26 cellular contexts compared by ENCODE assay signal in genomic region chr7:136976504-136977251, GRCh38.
DNase-seq lines count a peak whose midpoint lies in the region; ATAC-seq and TF ChIP-seq lines count a peak whose summit lies in the region.
"Had no signal": no experiment of that assay in that cellular context is flagged by ENCODE, and none has a peak within 500 bp of the region (broad histone marks: within the 10 kb centered on the region; RNA-seq: fewer than 3 reads in every experiment).

No MANE protein-coding gene starts in this region.

- no peak overlapping the region for H3K9ac ChIP-seq in adipocyte (ENCODE audit: low read length)

- no peak overlapping the region for H3K27ac ChIP-seq in right lobe of liver
- H3K27ac ChIP-seq: neutrophil, Peyer's patch, psoas muscle, SJCRH30, stomach, tibial nerve had no signal

- TF ChIP-seq POLR2A in right lobe of liver (IDR thresholded peaks at IDR 0.05) = no peak

- H3K4me1 ChIP-seq in adipocyte (ENCODE audit: control insufficient read depth, insufficient read depth, low read length) (no peaks in the 10 kb centered on the region), right lobe of liver (no peaks in the 10 kb centered on the region)
- H3K4me1 ChIP-seq: Peyer's patch, psoas muscle, SJCRH30, stomach, tibial nerve had no signal

- H3K27me3 ChIP-seq in adipocyte (replicated peaks; ENCODE audit: control insufficient read depth, insufficient read depth, low read length) (no peaks in the 10 kb centered on the region), right lobe of liver (no peaks in the 10 kb centered on the region)
- H3K27me3 ChIP-seq: neutrophil, Peyer's patch, SJCRH30, stomach, tibial nerve had no signal

- H3K9me3 ChIP-seq in adipocyte (ENCODE audit: control insufficient read depth, low read length) (no peaks in the 10 kb centered on the region), right lobe of liver (no peaks in the 10 kb centered on the region)
- H3K9me3 ChIP-seq: Peyer's patch, psoas muscle, SJCRH30, stomach had no signal

- TF ChIP-seq CTCF in foreskin fibroblast (IDR thresholded peaks at IDR 0.05; ENCODE audit: low read depth, low read length) (no peak), right lobe of liver (IDR thresholded peaks at IDR 0.05) (no peak)

- peak; percentile 33 for DNase-seq in NCI-H82 (lab: John Stamatoyannopoulos, UW)
- DNase-seq in NCI-H82 treated with DMSO at 0.1 percent for 48 hours (lab: John Stamatoyannopoulos, UW; ENCODE audit: unreplicated experiment) = no peak
- peak; percentile 64 for DNase-seq in adipocyte (ENCODE audit: low read depth)
- peak; percentile 45 to 56 for DNase-seq in foreskin fibroblast
- DNase-seq in NCI-H1436 (lab: John Stamatoyannopoulos, UW) = no peak
- no peak for DNase-seq in NCI-H146 treated with DMSO at 0.1 percent for 48 hours (lab: John Stamatoyannopoulos, UW; ENCODE audit: unreplicated experiment)
- DNase-seq in right lobe of liver = no peak
- DNase-seq in hippocampal formation (lab: John Stamatoyannopoulos, UW) = no peak
- DNase-seq: 8988T; activated CD4-positive, alpha-beta memory T cell treated with anti-CD3 and anti-CD28 coated beads for 36 hours; activated CD4-positive, CD25-positive, alpha-beta regulatory T cell; activated CD8-positive, alpha-beta memory T cell treated with anti-CD3 and anti-CD28 coated beads, Interleukin-2, amount 50 U/mL, for 48 hours; activated naive CD8-positive, alpha-beta T cell treated with anti-CD3 and anti-CD28 coated beads, Interleukin-2, amount 10 ng/mL, durations not matched to agents 7 days and 5 days; AML-193; left cardiac atrium; NCI-H1048; NCI-H446; NK-92 treated with Interleukin-12 subunit alpha and Interleukin-12 subunit beta, amount 100 ng/mL, for 24 hours; Peyer's patch; psoas muscle; SJCRH30; stimulated activated CD8-positive, alpha-beta memory T cell treated with anti-CD3 and anti-CD28 coated beads, Interleukin-4, amount 100 ng/mL, for 48 hours; stomach; T-cell had no signal

- no peaks in the 10 kb centered on the region for H3K36me3 ChIP-seq in adipocyte (ENCODE audit: control insufficient read depth, insufficient read depth, low read length, severe bottlenecking)
- no peaks in the 10 kb centered on the region for H3K36me3 ChIP-seq in right lobe of liver
- H3K36me3 ChIP-seq: neutrophil, Peyer's patch, SJCRH30, stomach, tibial nerve had no signal

- intact Hi-C loops in right lobe of liver (cut with DNase I) = no loop called here

- no peak for ATAC-seq in right lobe of liver
- ATAC-seq: left cardiac atrium, psoas muscle, T-cell had no signal

- H3K4me3 ChIP-seq in adipocyte (ENCODE audit: low read length) (no peak overlapping the region), foreskin fibroblast (ENCODE audit: low read depth in 1 of 2, low read length in 2 of 2) (no peak overlapping the region), right lobe of liver (no peak overlapping the region)
- H3K4me3 ChIP-seq: Peyer's patch, psoas muscle, SJCRH30, stomach, tibial nerve had no signal

- 32% methylated on average over 2 of the region's 2 CpGs for WGBS in right lobe of liver (ENCODE audit: insufficient coverage, low coverage, low lambda C conversion rate, missing lambda C conversion rate)

Comparison
In these comparisons a context has a peak if more than half of its experiments do, and no peak if none do; other contexts are left out.
1. DNase-seq: peak in NCI-H82 (single experiment), adipocyte (single experiment) and foreskin fibroblast (2 of 2); none in NCI-H82 treated with DMSO at 0.1 percent for 48 hours (single experiment), NCI-H1436 (single experiment), NCI-H146 treated with DMSO at 0.1 percent for 48 hours (single experiment), right lobe of liver (0 of 3) and hippocampal formation (0 of 2).